8 cellular contexts compared by ENCODE assay signal in genomic region chr7:118184392-118184899, GRCh38. TPM values are rescaled to one million over a fixed set of nuclear protein-coding genes. Genes with fewer than 3 reads are reported as not detected.
DNase-seq lines count a peak whose midpoint lies in the region; ATAC-seq, FAIRE-seq and TF ChIP-seq lines count a peak whose summit lies in the region.

No MANE protein-coding gene starts in this region.

- no peak for FAIRE-seq in H1 (lab: Jason Lieb, UNC)

- H3K27me3 ChIP-seq in Peyer's patch (no peaks in the 10 kb centered on the region), H1 (replicated peaks in 1 of 4; ENCODE audit: control insufficient read depth in 3 of 4, extremely low read depth in 1 of 4, insufficient read depth in 3 of 4, low read length in 3 of 4) (no peaks in the 10 kb centered on the region)

- H3K27ac Mint-ChIP-seq in neural crest cell (ENCODE audit: unreplicated experiment), result peak overlapping the region; percentile 99

- H3K18ac ChIP-seq in H1 (ENCODE audit: extremely low read depth, low read length), result no peak overlapping the region

- peaks cover 2% of the 10 kb centered on the region; the same call in 1 of the 2 replicates for H3K23me2 ChIP-seq in H1 (ENCODE audit: low read depth, low read length)

- H3K23ac ChIP-seq in H1 (ENCODE audit: insufficient read length), result no peak overlapping the region

- H3K79me1 ChIP-seq in H1 (ENCODE audit: low read depth, low read length), result no peaks in the 10 kb centered on the region

- TF ChIP-seq POLR2A in Peyer's patch (IDR thresholded peaks at IDR 0.05) (no peak), H1 (IDR thresholded peaks at IDR 0.05; ENCODE audit: control extremely low read depth in 1 of 2, low read depth in 2 of 2, low read length in 2 of 2) (no peak)

- H3K79me2 ChIP-seq in H1 (ENCODE audit: control insufficient read depth in 1 of 2, insufficient read depth in 2 of 2, low read length in 2 of 2), result peaks cover 6 to 44% of the 10 kb centered on the region in 2 experiments; a peak in 3 of 4 replicates

- H3K27ac ChIP-seq in Peyer's patch, result peak overlapping the region; percentile 87 to 94 (median 87)
- H3K27ac ChIP-seq in H1 (ENCODE audit: low read depth, low read length), result peak overlapping the region; percentile 93

- no peaks in the 10 kb centered on the region for H3K27me3 Mint-ChIP-seq in neural crest cell (ENCODE audit: low read depth)

- H3K4ac ChIP-seq in H1 (replicated peaks; ENCODE audit: insufficient read length, low read depth, low read length), result no peak overlapping the region

- H4K5ac ChIP-seq in H1 (ENCODE audit: insufficient read length, low read depth, low read length), result peak overlapping the region; percentile 89

- 0 out of 2 replicates have a peak overlapping the region, but pooled peaks have one; percentile 20 for H2BK5ac ChIP-seq in H1 (ENCODE audit: low read depth, low read length)

- ATAC-seq in GM18907 (IDR thresholded peaks at IDR 0.05; ENCODE audit: unreplicated experiment), result no peak

- peak overlapping the region; percentile 94 for H3K4me3 Mint-ChIP-seq in neural crest cell

- H3K9ac ChIP-seq in H1 (replicated peaks in 1 of 4; ENCODE audit: extremely low read depth in 1 of 4, low read depth in 3 of 4, low read length in 3 of 4), result peak overlapping the region; percentile 86 to 98 (median 92)

- H3K9me3 Mint-ChIP-seq in neural crest cell, result no peaks in the 10 kb centered on the region

- H3K14ac ChIP-seq in H1 (ENCODE audit: insufficient read length), result no peak overlapping the region

- TF ChIP-seq RAD21 in H1 (IDR thresholded peaks at IDR 0.05 in 1 of 2, conservative IDR thresholded peaks at IDR 0.05 in 1 of 2; ENCODE audit: low read depth in 2 of 2, low read length in 2 of 2), result no peak

- H3K4me2 ChIP-seq in H1 (ENCODE audit: insufficient read depth in 1 of 2, low read depth in 2 of 2, low read length in 2 of 2), result peak overlapping the region; percentile 85 to 92

- no peaks in the 10 kb centered on the region for H4K20me1 ChIP-seq in H1 (replicated peaks in 1 of 2; ENCODE audit: control insufficient read depth in 1 of 2, insufficient read depth in 2 of 2, low read length in 2 of 2)

- H3K56ac ChIP-seq in H1 (replicated peaks; ENCODE audit: insufficient read length, low read depth, low read length), result no peak overlapping the region

- CTCF ChIA-PET in H1 (lab: Charles Lee; ENCODE audit: partially characterized antibody), result interaction anchor here (2.0 kb wide), 1 partner anchor 11 kb away, joined by 6 read pairs; no protein-coding TSS in a partner anchor

- peaks cover 41% of the 10 kb centered on the region for H3K4me1 Mint-ChIP-seq in neural crest cell

- H2BK20ac ChIP-seq in H1 (ENCODE audit: low read length), result no peak overlapping the region

- peaks cover 0 to 19% (median 0%) of the 10 kb centered on the region in 3 donors for H3K36me3 ChIP-seq in Peyer's patch
- H3K36me3 ChIP-seq in H1 (ENCODE audit: control insufficient read depth in 2 of 4, insufficient read depth in 4 of 4, low read length in 3 of 4), result peaks cover 2 to 24% (median 18%) of the 10 kb centered on the region in 4 experiments; a peak in 6 of 8 replicates

- peak; percentile 55 for DNase-seq in DMS53 (lab: John Stamatoyannopoulos, UW)
- DNase-seq in DMS53 treated with DMSO at 0.1 percent for 48 hours (lab: John Stamatoyannopoulos, UW; ENCODE audit: unreplicated experiment), result no peak
- no peak for DNase-seq in Peyer's patch
- no peak for DNase-seq in H1 (ENCODE audit: low read depth in 1 of 2, low spot score in 2 of 2)
- no peak for DNase-seq in neural crest cell (ENCODE audit: low read depth, low spot score)
- DNase-seq in NCI-H226, result no peak
- DNase-seq in NCI-H2196 treated with DMSO at 0.1 percent for 48 hours (lab: John Stamatoyannopoulos, UW; ENCODE audit: unreplicated experiment), result no peak

- no peak overlapping the region for H2BK120ac ChIP-seq in H1 (replicated peaks; ENCODE audit: low read depth, low read length)

- H3K9me3 ChIP-seq in Peyer's patch (no peaks in the 10 kb centered on the region), H1 (ENCODE audit: insufficient read depth in 2 of 2, low read depth in 1 of 2, low read length in 1 of 2) (no peaks in the 10 kb centered on the region)

- no peak overlapping the region for H4K91ac ChIP-seq in H1 (replicated peaks; ENCODE audit: insufficient read length, low read length)

- no peak overlapping the region for H2AFZ ChIP-seq in H1 (ENCODE audit: low read length)

- TF ChIP-seq CTCF in Peyer's patch (IDR thresholded peaks at IDR 0.05) (peak in 1 of 6 experiments; percentile 6), H1 (IDR thresholded peaks at IDR 0.05; ENCODE audit: control extremely low read depth in 1 of 3, insufficient read depth in 1 of 3, low read depth in 1 of 3, low read length in 3 of 3) (no peak), neural crest cell (conservative IDR thresholded peaks at IDR 0.05) (no peak)

- H2BK15ac ChIP-seq in H1 (ENCODE audit: low read length), result no peak overlapping the region

- H3K4me1 ChIP-seq in Peyer's patch, result peaks cover 0 to 21% (median 5%) of the 10 kb centered on the region in 4 donors
- H3K4me1 ChIP-seq in H1 (replicated peaks in 1 of 4; ENCODE audit: control insufficient read depth in 3 of 4, insufficient read depth in 4 of 4, low read length in 3 of 4), result peaks cover 0 to 3% (median 0%) of the 10 kb centered on the region in 4 experiments; a peak in 1 of 7 replicates

- TF ChIP-seq EP300 in H1 (IDR thresholded peaks at IDR 0.05; ENCODE audit: borderline replicate concordance in 1 of 2, low read depth in 2 of 2, low read length in 2 of 2), result no peak

- WGBS in H1 (ENCODE audit: extremely low coverage in 1 of 2, insufficient coverage in 1 of 2, insufficient read length in 1 of 2, insufficient replicate concordance in 2 of 2, low coverage in 1 of 2, low lambda C conversion rate in 2 of 2, missing lambda C conversion rate in 1 of 2), 2 experiments, result 10% methylated on average over 18 of the region's 18 CpGs; no CpG with 5 or more reads in 1 of the 2 experiments

- no peak overlapping the region for H2AK5ac ChIP-seq in H1 (ENCODE audit: low read depth, low read length)

- POLR2A ChIA-PET in H1 (lab: Charles Lee; ENCODE audit: partially characterized antibody), result interaction anchor here (1.9 kb wide), 1 partner anchor 10 kb away, joined by 5 read pairs; no protein-coding TSS in a partner anchor

- H3K36me3 Mint-ChIP-seq in neural crest cell (ENCODE audit: low read depth), result peaks cover 10% of the 10 kb centered on the region

- H3K4me3 ChIP-seq in Peyer's patch (peak overlapping the region; percentile 69 to 84 (median 75)), H1 (ENCODE audit: extremely low read depth in 1 of 4, insufficient read depth in 2 of 4, low read depth in 3 of 4, low read length in 4 of 4) (peak overlapping the region; percentile 85 to 96 (median 92))

- H2BK12ac ChIP-seq in H1 (ENCODE audit: low read depth, low read length), result no peak overlapping the region

- H4K8ac ChIP-seq in H1 (ENCODE audit: extremely low read depth, insufficient read depth, low read length), result peak overlapping the region; percentile 91; the same call in 1 of the 2 replicates

TF ChIP-seq in H1, 55 proteins besides CTCF, POLR2A, EP300 and RAD21:
- TF ChIP-seq JUN (IDR thresholded peaks at IDR 0.05; ENCODE audit: low read depth, low read length) (no peak), SAP30 (IDR thresholded peaks at IDR 0.05; ENCODE audit: insufficient read depth, insufficient replicate concordance, low read length) (peak; percentile 67)

RNA-seq across cellular contexts. Expression of gene LSM8, which starts 0.5 kb away (rescaled TPM):
- total RNA-seq in Peyer's patch (10 to 100 TPM; 22.9 to 38.0 (median 29.4) TPM), neural crest cell (49.9 and 50.0 TPM in 2 replicates)
- total RNA-seq in H1 (2021; fragmentation: NEBNext Ultra II Directional; extraction: Animal tissue kit (Norgen Biotek cat#: 25700)), result 36.9 and 41.8 TPM in 2 replicates
- polyA plus RNA-seq in H1 (2011; rRNA removed), result 51.0 and 51.6 TPM in 2 replicates
- 95.4 TPM for polyA plus RNA-seq in H1 (2011; cell fraction: cytosol; rRNA removed)
- polyA plus RNA-seq in H1 (2011; cell fraction: nucleus; rRNA removed), result 24.0 TPM
- 41.1 to 72.9 TPM (median 45.3 TPM) in 4 replicates for polyA plus RNA-seq in H1 (2012, experiment 1 of 2)
- 75.1 TPM for polyA plus RNA-seq in H1 (2012, experiment 2 of 2)
- 50.3 TPM for polyA plus RNA-seq in H1 (2013, experiment 1 of 2)
- polyA plus RNA-seq in H1 (2013, experiment 2 of 2), result 51.2 TPM
- polyA minus RNA-seq in H1 (2011; rRNA and poly(A)+ RNA removed), result 60.9 and 74.0 TPM in 2 replicates
- polyA minus RNA-seq in H1 (2011; cell fraction: cytosol; rRNA and poly(A)+ RNA removed), result 12.6 TPM
- 23.1 TPM for polyA minus RNA-seq in H1 (2011; cell fraction: nucleus; rRNA and poly(A)+ RNA removed)

RNA-seq across cellular contexts. Expression of gene ANKRD7, which starts 40.1 kb away (rescaled TPM):
- total RNA-seq in Peyer's patch (not detected), neural crest cell (not detected in 2 replicates)
- total RNA-seq in H1 (2021; fragmentation: NEBNext Ultra II Directional; extraction: Animal tissue kit (Norgen Biotek cat#: 25700)), result not detected in 2 replicates
- not detected in 2 replicates for polyA plus RNA-seq in H1 (2011; rRNA removed)
- polyA plus RNA-seq in H1 (2011; cell fraction: cytosol; rRNA removed), result not detected
- not detected for polyA plus RNA-seq in H1 (2011; cell fraction: nucleus; rRNA removed)
- not detected in 4 replicates for polyA plus RNA-seq in H1 (2012, experiment 1 of 2)
- polyA plus RNA-seq in H1 (2012, experiment 2 of 2), result not detected
- not detected for polyA plus RNA-seq in H1 (2013, experiment 1 of 2)
- not detected for polyA plus RNA-seq in H1 (2013, experiment 2 of 2)
- 0.27 TPM in 1 of 2 replicates, not detected in the other for polyA minus RNA-seq in H1 (2011; rRNA and poly(A)+ RNA removed)
- polyA minus RNA-seq in H1 (2011; cell fraction: cytosol; rRNA and poly(A)+ RNA removed), result not detected
- polyA minus RNA-seq in H1 (2011; cell fraction: nucleus; rRNA and poly(A)+ RNA removed), result not detected
